ENCODE assay signal across 18 cellular contexts in genomic region chr2:8158714-8159113, GRCh38.
A peak's percentile ranks its signal among the peaks of the same experiment; 100 is the strongest.
DNase-seq lines count a peak whose midpoint lies in the region; ATAC-seq and TF ChIP-seq lines count a peak whose summit lies in the region.
"Had no signal": no experiment of that assay in that cellular context is flagged by ENCODE, and none has a peak within 500 bp of the region (broad histone marks: within the 10 kb centered on the region; RNA-seq: fewer than 3 reads in every experiment).

No MANE protein-coding gene starts in this region.

- intact Hi-C loops in natural killer cell (cut with micrococcal nuclease) (no loop called here), sciatic nerve (cut with DNase I) (no loop called here)

- H3K4me2 ChIP-seq in Karpas-422 (ENCODE audit: low read depth, low read length, poor library complexity, severe bottlenecking): no peak overlapping the region
- H3K4me2 ChIP-seq: PC-9 had no signal

- H3K4me1 ChIP-seq in liver (ENCODE audit: control insufficient read depth in 4 of 4, insufficient read depth in 4 of 4, low read length in 3 of 4): no peaks in the 10 kb centered on the region
- H3K4me1 ChIP-seq in tibial nerve: no peaks in the 10 kb centered on the region
- H3K4me1 ChIP-seq in Karpas-422 (ENCODE audit: low read length): peaks cover 24% of the 10 kb centered on the region
- H3K4me1 ChIP-seq: SJCRH30 had no signal

- no peak for ATAC-seq in natural killer cell treated with Interleukin-12 subunit alpha and Interleukin-12 subunit beta and Interleukin-15 and Interleukin-18, amount 100 ng/mL, for 72 hours
- ATAC-seq in natural killer cell: no peak
- peak; percentile 65 for ATAC-seq in WTC11
- no peak for ATAC-seq in sciatic nerve

- TF ChIP-seq EP300 in tibial nerve (IDR thresholded peaks at IDR 0.05): no peak

- H3K9ac ChIP-seq in liver (ENCODE audit: low read depth in 1 of 2, low read length in 2 of 2) (no peak overlapping the region), Karpas-422 (ENCODE audit: low read length) (no peak overlapping the region)

- H3K27me3 ChIP-seq in liver (ENCODE audit: control insufficient read depth in 4 of 4, insufficient read depth in 4 of 4, low read length in 3 of 4): no peaks in the 10 kb centered on the region
- no peaks in the 10 kb centered on the region for H3K27me3 ChIP-seq in tibial nerve
- no peaks in the 10 kb centered on the region for H3K27me3 ChIP-seq in Karpas-422 (ENCODE audit: low read length)

- peak overlapping the region; percentile 48 to 59 for H3K27ac Mint-ChIP-seq in natural killer cell treated with Interleukin-12 subunit alpha and Interleukin-12 subunit beta and Interleukin-15 and Interleukin-18, amount 100 ng/mL, for 72 hours
- H3K27ac Mint-ChIP-seq in natural killer cell (no peak overlapping the region), WTC11 (peak overlapping the region; percentile 49; the same call in 1 of the 2 replicates)
- H3K27ac Mint-ChIP-seq: IgD-negative memory B cell had no signal

- H3K36me3 Mint-ChIP-seq in natural killer cell treated with Interleukin-12 subunit alpha and Interleukin-12 subunit beta and Interleukin-15 and Interleukin-18, amount 100 ng/mL, for 72 hours: peaks cover 31% of the 10 kb centered on the region
- H3K36me3 Mint-ChIP-seq in natural killer cell (no peaks in the 10 kb centered on the region), WTC11 (no peaks in the 10 kb centered on the region)
- H3K36me3 Mint-ChIP-seq: IgD-negative memory B cell had no signal

- peaks cover 40 to 50% of the 10 kb centered on the region in 2 donors for H3K4me1 Mint-ChIP-seq in natural killer cell treated with Interleukin-12 subunit alpha and Interleukin-12 subunit beta and Interleukin-15 and Interleukin-18, amount 100 ng/mL, for 72 hours (ENCODE audit: low read depth in 2 of 2)
- H3K4me1 Mint-ChIP-seq in natural killer cell (peaks cover 27 to 43% of the 10 kb centered on the region in 2 donors), WTC11 (peaks cover 34% of the 10 kb centered on the region)

- no peaks in the 10 kb centered on the region for H4K20me1 ChIP-seq in Karpas-422 (ENCODE audit: insufficient read depth, low read depth, low read length)

- no peak for TF ChIP-seq POLR2A in tibial nerve (IDR thresholded peaks at IDR 0.05)

- H3K4me3 Mint-ChIP-seq in natural killer cell treated with Interleukin-12 subunit alpha and Interleukin-12 subunit beta and Interleukin-15 and Interleukin-18, amount 100 ng/mL, for 72 hours: no peak overlapping the region
- H3K4me3 Mint-ChIP-seq in natural killer cell: no peak overlapping the region
- no peak overlapping the region for H3K4me3 Mint-ChIP-seq in WTC11
- H3K4me3 Mint-ChIP-seq: IgD-negative memory B cell had no signal

- H3K9me3 ChIP-seq in liver (ENCODE audit: control insufficient read depth in 4 of 4, low read length in 3 of 4) (no peaks in the 10 kb centered on the region), tibial nerve (no peaks in the 10 kb centered on the region), Karpas-422 (ENCODE audit: low read length) (no peaks in the 10 kb centered on the region)
- H3K9me3 ChIP-seq: SJCRH30 had no signal

- no peak overlapping the region for H2AFZ ChIP-seq in Karpas-422 (ENCODE audit: low read length)
- H2AFZ ChIP-seq: PC-9 had no signal

- TF ChIP-seq CTCF in natural killer cell (IDR thresholded peaks at IDR 0.05) (no peak), WTC11 (IDR thresholded peaks at IDR 0.05) (no peak), liver (IDR thresholded peaks at IDR 0.05; ENCODE audit: low read depth, low read length, missing input control) (no peak), tibial nerve (IDR thresholded peaks at IDR 0.05) (no peak)

- no peak overlapping the region for H3K27ac ChIP-seq in liver (ENCODE audit: low read depth in 1 of 2, low read length in 2 of 2)
- H3K27ac ChIP-seq in tibial nerve: no peak overlapping the region
- H3K27ac ChIP-seq in Karpas-422 (ENCODE audit: low read length): no peak overlapping the region
- H3K27ac ChIP-seq: PC-9, SJCRH30 had no signal

- CTCF ChIA-PET in WTC11 (lab: Charles Lee): no interaction called here

- POLR2A ChIA-PET in WTC11 (lab: Charles Lee): no interaction called here

- H3K4me3 ChIP-seq in liver (ENCODE audit: low read depth in 1 of 3, low read length in 3 of 3) (no peak overlapping the region), tibial nerve (no peak overlapping the region), Karpas-422 (ENCODE audit: low read length) (no peak overlapping the region)
- H3K4me3 ChIP-seq: PC-9, SJCRH30 had no signal

- H3K9me3 Mint-ChIP-seq in natural killer cell treated with Interleukin-12 subunit alpha and Interleukin-12 subunit beta and Interleukin-15 and Interleukin-18, amount 100 ng/mL, for 72 hours: peaks cover 7% of the 10 kb centered on the region
- no peaks in the 10 kb centered on the region for H3K9me3 Mint-ChIP-seq in natural killer cell
- peaks cover 12% of the 10 kb centered on the region for H3K9me3 Mint-ChIP-seq in WTC11

- no peak for DNase-seq in natural killer cell treated with Interleukin-12 subunit alpha and Interleukin-12 subunit beta and Interleukin-15 and Interleukin-18, amount 100 ng/mL, for 72 hours (ENCODE audit: low spot score)
- DNase-seq in natural killer cell (no peak), WTC11 (ENCODE audit: low spot score) (no peak), tibial nerve (ENCODE audit: low spot score in 2 of 2) (no peak), sciatic nerve (ENCODE audit: low spot score) (no peak), Karpas-422 (no peak)
- DNase-seq: COR-L47, DMS153, EL, HCEC 1CT, NCI-H1436, NCI-H2029, NCI-H510A, NCI-H774, PC-9, SJCRH30 had no signal

- no peaks in the 10 kb centered on the region for H3K36me3 ChIP-seq in liver (ENCODE audit: control insufficient read depth in 4 of 4, insufficient read depth in 3 of 4, low read depth in 1 of 4, low read length in 3 of 4)
- no peaks in the 10 kb centered on the region for H3K36me3 ChIP-seq in tibial nerve
- H3K36me3 ChIP-seq in Karpas-422 (ENCODE audit: insufficient read depth, low read length): no peaks in the 10 kb centered on the region
- H3K36me3 ChIP-seq: SJCRH30 had no signal

- no peaks in the 10 kb centered on the region for H3K27me3 Mint-ChIP-seq in natural killer cell treated with Interleukin-12 subunit alpha and Interleukin-12 subunit beta and Interleukin-15 and Interleukin-18, amount 100 ng/mL, for 72 hours
- no peaks in the 10 kb centered on the region for H3K27me3 Mint-ChIP-seq in natural killer cell (ENCODE audit: low read depth in 2 of 2)
- no peaks in the 10 kb centered on the region for H3K27me3 Mint-ChIP-seq in WTC11 (ENCODE audit: low read depth)

- no peaks in the 10 kb centered on the region for H3K9me2 ChIP-seq in Karpas-422 (replicated peaks; ENCODE audit: insufficient read depth, low read length)

- no peaks in the 10 kb centered on the region for H3K79me2 ChIP-seq in Karpas-422 (ENCODE audit: low read length)

- peak; percentile 53 for TF ChIP-seq RAD21 in liver (IDR thresholded peaks at IDR 0.05)

- 89% methylated on average over 6 of the region's 6 CpGs for WGBS in liver
- 80 to 89% methylated on average over 6 of the region's 6 CpGs for WGBS in tibial nerve, 2 donors

TF ChIP-seq in WTC11, 78 proteins besides CTCF, POLR2A, EP300 and RAD21:
- TF ChIP-seq GABPB1 (CRISPR knock-in tag; IDR thresholded peaks at IDR 0.05): no peak
TF ChIP-seq in WTC11: peak in this region for 0.

TF ChIP-seq in liver, 16 proteins besides CTCF, POLR2A, EP300 and RAD21:
- TF ChIP-seq FOXA2 (IDR thresholded peaks at IDR 0.05) (no peak), YY1 (IDR thresholded peaks at IDR 0.05) (no peak), RXRA (IDR thresholded peaks at IDR 0.05) (no peak)

Comparison
In these comparisons a context has a peak if more than half of its experiments do, and no peak if none do; other contexts are left out.
1. H3K27ac Mint-ChIP-seq: peak in natural killer cell treated with Interleukin-12 subunit alpha and Interleukin-12 subunit beta and Interleukin-15 and Interleukin-18, amount 100 ng/mL, for 72 hours (2 of 2) and WTC11 (single experiment); none in natural killer cell (0 of 2).